In the genomic region with DNA sequence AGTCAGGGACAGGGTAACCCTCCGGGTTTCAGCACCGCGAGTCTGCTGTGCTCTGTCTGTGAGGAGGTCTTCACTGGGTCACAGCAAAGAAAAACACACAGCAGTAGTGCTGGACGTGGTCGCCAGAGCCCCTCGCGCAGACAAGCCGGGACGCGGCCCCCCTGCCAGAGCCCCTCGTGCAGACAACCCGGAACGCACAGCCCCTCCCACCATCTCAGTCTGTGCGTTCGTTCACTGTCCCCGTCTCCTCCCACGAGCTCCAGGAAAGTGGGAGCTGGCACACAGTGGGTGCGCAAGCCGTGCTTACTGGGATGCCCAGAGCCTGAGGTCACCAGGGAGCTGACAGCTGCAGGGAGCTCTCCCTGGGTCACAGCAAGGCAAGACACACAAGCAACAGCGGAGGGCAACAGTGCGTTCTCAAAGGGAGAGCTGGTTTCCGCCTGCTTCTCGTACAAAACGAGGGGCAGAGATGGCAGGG, we compare ENCODE assay signal across 9 cellular contexts. TPM values are rescaled to one million over a fixed set of nuclear protein-coding genes. Genes with fewer than 3 reads are reported as not detected.
DNase-seq lines count a peak whose midpoint lies in the region; ATAC-seq, FAIRE-seq and TF ChIP-seq lines count a peak whose summit lies in the region.
"Had no signal": no experiment of that assay in that cellular context is flagged by ENCODE, and none has a peak within 500 bp of the region (broad histone marks: within the 10 kb centered on the region; RNA-seq: fewer than 3 reads in every experiment).

No MANE protein-coding gene starts in this region.

- FAIRE-seq in endothelial cell of umbilical vein (lab: Jason Lieb, UNC): no peak

- no peaks in the 10 kb centered on the region for H3K9me1 ChIP-seq in endothelial cell of umbilical vein (replicated peaks; ENCODE audit: control insufficient read depth, extremely low read depth, insufficient read depth, low read length)

- H3K27me3 Mint-ChIP-seq in neural crest cell (ENCODE audit: low read depth): peaks cover 64% of the 10 kb centered on the region
- H3K27me3 Mint-ChIP-seq in activated naive CD4-positive, alpha-beta T cell treated with anti-CD3 and anti-CD28 coated beads, Interleukin-2, amount 10 ng/mL, durations not matched to agents 7 days and 5 days: peaks cover 66% of the 10 kb centered on the region

- no peaks in the 10 kb centered on the region for H3K36me3 Mint-ChIP-seq in neural crest cell (ENCODE audit: low read depth)
- no peaks in the 10 kb centered on the region for H3K36me3 Mint-ChIP-seq in activated naive CD4-positive, alpha-beta T cell treated with anti-CD3 and anti-CD28 coated beads, Interleukin-2, amount 10 ng/mL, durations not matched to agents 7 days and 5 days

- intact Hi-C loops in endothelial cell of umbilical vein (cut with micrococcal nuclease): loop anchor here (10.0 kb wide), 2 partner anchors 50 to 210 kb away; a partner anchor contains a TSS

- DNase-seq in AG10803 (ENCODE audit: low read depth) (peak; percentile 22), endothelial cell of umbilical vein (ENCODE audit: low read depth, low spot score) (no peak), neural crest cell (ENCODE audit: low read depth, low spot score) (no peak)
- no peak for DNase-seq in activated naive CD4-positive, alpha-beta T cell treated with anti-CD3 and anti-CD28 coated beads, Interleukin-2, amount 10 ng/mL, durations not matched to agents 7 days and 5 days
- DNase-seq in stimulated activated CD8-positive, alpha-beta memory T cell treated with anti-CD3 and anti-CD28 coated beads, Interleukin-4, amount 100 ng/mL, for 48 hours: no peak
- DNase-seq: esophagus squamous epithelium had no signal

- no peaks in the 10 kb centered on the region for H3K79me2 ChIP-seq in endothelial cell of umbilical vein (ENCODE audit: control insufficient read depth, insufficient read depth, low read length)

- WGBS in HUES64: 49% methylated on average over 24 of the region's 24 CpGs

- H3K9me3 Mint-ChIP-seq in neural crest cell: no peaks in the 10 kb centered on the region
- H3K9me3 Mint-ChIP-seq in activated naive CD4-positive, alpha-beta T cell treated with anti-CD3 and anti-CD28 coated beads, Interleukin-2, amount 10 ng/mL, durations not matched to agents 7 days and 5 days: no peaks in the 10 kb centered on the region

- no peaks in the 10 kb centered on the region for H4K20me1 ChIP-seq in endothelial cell of umbilical vein (replicated peaks; ENCODE audit: control insufficient read depth, extremely low read depth, insufficient read depth, low read length)

- ATAC-seq in GM18517 (IDR thresholded peaks at IDR 0.05; ENCODE audit: unreplicated experiment): no peak
- ATAC-seq in HG02885 (IDR thresholded peaks at IDR 0.05; ENCODE audit: poor library complexity, unreplicated experiment): no peak

- H3K4me1 ChIP-seq in HUES64 (ENCODE audit: insufficient read depth, low read length): peaks cover 18% of the 10 kb centered on the region
- H3K4me1 ChIP-seq in endothelial cell of umbilical vein (ENCODE audit: control insufficient read depth, extremely low read depth, insufficient read depth, low read length): peaks cover 11% of the 10 kb centered on the region

- no peak overlapping the region for H3K27ac Mint-ChIP-seq in neural crest cell (ENCODE audit: unreplicated experiment)
- no peak overlapping the region for H3K27ac Mint-ChIP-seq in activated naive CD4-positive, alpha-beta T cell treated with anti-CD3 and anti-CD28 coated beads, Interleukin-2, amount 10 ng/mL, durations not matched to agents 7 days and 5 days

- H3K9me3 ChIP-seq in HUES64 (ENCODE audit: insufficient read depth, low read depth, low read length): no peaks in the 10 kb centered on the region
- H3K9me3 ChIP-seq in endothelial cell of umbilical vein (replicated peaks; ENCODE audit: control insufficient read depth, insufficient read depth, low read length): no peaks in the 10 kb centered on the region
- H3K9me3 ChIP-seq: esophagus squamous epithelium had no signal

- H3K27me3 ChIP-seq in HUES64 (ENCODE audit: insufficient read depth, low read length) (peaks cover 14% of the 10 kb centered on the region), endothelial cell of umbilical vein (ENCODE audit: control insufficient read depth in 2 of 2, insufficient read depth in 2 of 2, low read length in 2 of 2) (peaks cover 16 to 28% of the 10 kb centered on the region in 2 experiments)

- H3K4me1 Mint-ChIP-seq in neural crest cell: peaks cover 18% of the 10 kb centered on the region
- peaks cover 5% of the 10 kb centered on the region for H3K4me1 Mint-ChIP-seq in activated naive CD4-positive, alpha-beta T cell treated with anti-CD3 and anti-CD28 coated beads, Interleukin-2, amount 10 ng/mL, durations not matched to agents 7 days and 5 days

- H3K9ac ChIP-seq in HUES64 (ENCODE audit: low read depth, low read length): no peak overlapping the region
- H3K9ac ChIP-seq in endothelial cell of umbilical vein (replicated peaks; ENCODE audit: extremely low read depth, insufficient read depth, low read length): no peak overlapping the region

- POLR2A ChIA-PET in endothelial cell of umbilical vein (lab: Charles Lee): no interaction called here

- CTCF ChIA-PET in endothelial cell of umbilical vein (lab: Charles Lee): interaction anchor here (1.0 to 3.5 kb wide), 3 partner anchors 11 to 212 kb away, joined by 3 to 29 read pairs (median 4); no protein-coding TSS in a partner anchor
- CTCF ChIA-PET in activated naive CD4-positive, alpha-beta T cell treated with anti-CD3 and anti-CD28 coated beads, Interleukin-2, amount 10 ng/mL, durations not matched to agents 7 days and 5 days (lab: Charles Lee): interaction anchor here (1.4 to 2.0 kb wide), 2 partner anchors 215 to 216 kb away, joined by 3 to 6 read pairs; no protein-coding TSS in a partner anchor

- no peak overlapping the region for H3K27ac ChIP-seq in HUES64 (ENCODE audit: low read depth, low read length)
- H3K27ac ChIP-seq in endothelial cell of umbilical vein (ENCODE audit: insufficient read depth, low read depth, low read length): no peak overlapping the region

- H3K4me2 ChIP-seq in endothelial cell of umbilical vein (ENCODE audit: insufficient read depth, low read length): no peak overlapping the region

- TF ChIP-seq CTCF in AG10803 (conservative IDR thresholded peaks at IDR 0.05; ENCODE audit: low read length) (no peak), endothelial cell of umbilical vein (IDR thresholded peaks at IDR 0.05; ENCODE audit: extremely low read depth in 1 of 2, insufficient read depth in 1 of 2, low read depth in 1 of 2, low read length in 2 of 2) (no peak), neural crest cell (conservative IDR thresholded peaks at IDR 0.05) (no peak)

- H2AFZ ChIP-seq in endothelial cell of umbilical vein (ENCODE audit: low read depth, low read length): no peak overlapping the region

- BruUV-seq in endothelial cell of umbilical vein (replicated peaks; lab: Mats Ljungman, UMichigan): no TSS peak

- H3K36me3 ChIP-seq in HUES64 (ENCODE audit: insufficient read depth, low read length) (no peaks in the 10 kb centered on the region), endothelial cell of umbilical vein (ENCODE audit: control insufficient read depth in 2 of 2, extremely low read depth in 1 of 2, insufficient read depth in 2 of 2, low read length in 2 of 2) (no peaks in the 10 kb centered on the region)
- H3K36me3 ChIP-seq: esophagus squamous epithelium had no signal

- H3K4me3 ChIP-seq in AG10803 (ENCODE audit: low read length) (no peak overlapping the region), HUES64 (ENCODE audit: low read length) (peak overlapping the region; percentile 41), endothelial cell of umbilical vein (replicated peaks in 1 of 3; ENCODE audit: insufficient read depth in 1 of 3, low read depth in 1 of 3, low read length in 3 of 3) (no peak overlapping the region)

- H3K4me3 Mint-ChIP-seq in neural crest cell: peak overlapping the region; percentile 8
- H3K4me3 Mint-ChIP-seq in activated naive CD4-positive, alpha-beta T cell treated with anti-CD3 and anti-CD28 coated beads, Interleukin-2, amount 10 ng/mL, durations not matched to agents 7 days and 5 days: no peak overlapping the region

- no peak for TF ChIP-seq POLR2A in endothelial cell of umbilical vein (IDR thresholded peaks at IDR 0.05; ENCODE audit: low read depth, low read length)

- dilution Hi-C loops in endothelial cell of umbilical vein (cut with MboI; ENCODE audit: extremely low pct_ligation_motif_present, low sequenced_read_pairs): no loop called here

TF ChIP-seq in endothelial cell of umbilical vein, 7 proteins besides CTCF, POLR2A, EP300 and RAD21 (continues in another document):
- TF ChIP-seq EZH2 (IDR thresholded peaks at IDR 0.05; ENCODE audit: borderline replicate concordance, low read depth, low read length, severe bottlenecking): peak; percentile 80
- TF ChIP-seq POLR2AphosphoS5 (IDR thresholded peaks at IDR 0.05; ENCODE audit: insufficient read depth, low read depth, low read length): no peak
- TF ChIP-seq, protein P1, sequence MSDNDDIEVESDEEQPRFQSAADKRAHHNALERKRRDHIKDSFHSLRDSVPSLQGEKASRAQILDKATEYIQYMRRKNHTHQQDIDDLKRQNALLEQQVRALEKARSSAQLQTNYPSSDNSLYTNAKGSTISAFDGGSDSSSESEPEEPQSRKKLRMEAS (IDR thresholded peaks at IDR 0.05; ENCODE audit: insufficient read depth, insufficient read length): no peak

RNA-seq across cellular contexts. Expression of a gene that starts 3.2 kb away (rescaled TPM):
- 39.5 TPM for polyA plus RNA-seq in HUES64 (2013, experiment 1 of 2)
- polyA plus RNA-seq in HUES64 (2013, experiment 2 of 2): 28.5 TPM
- total RNA-seq in endothelial cell of umbilical vein (12.0 and 27.9 TPM in 2 replicates), neural crest cell (0.89 and 1.1 TPM in 2 replicates)
- 34.3 and 36.3 TPM in 2 replicates for polyA plus RNA-seq in endothelial cell of umbilical vein
- 14.9 and 16.5 TPM in 2 replicates for polyA plus RNA-seq in endothelial cell of umbilical vein (2011; cell fraction: cytosol; rRNA removed)
- 14.2 and 15.9 TPM in 2 replicates for polyA plus RNA-seq in endothelial cell of umbilical vein (2011; cell fraction: nucleus; rRNA removed)
- polyA plus RNA-seq in endothelial cell of umbilical vein (2012): 26.4 and 44.4 TPM in 2 replicates
- polyA minus RNA-seq in endothelial cell of umbilical vein: 21.9 and 26.1 TPM in 2 replicates
- 40.7 TPM for polyA minus RNA-seq in endothelial cell of umbilical vein (2011; cell fraction: cytosol; rRNA and poly(A)+ RNA removed)
- 2.3 and 5.0 TPM in 2 replicates for polyA minus RNA-seq in endothelial cell of umbilical vein (2011; cell fraction: nucleus; rRNA and poly(A)+ RNA removed)

RNA-seq across cellular contexts. Expression of a gene that starts 50.2 kb away (rescaled TPM):
- polyA plus RNA-seq in HUES64 (2013, experiment 1 of 2): 30.7 TPM
- 37.0 TPM for polyA plus RNA-seq in HUES64 (2013, experiment 2 of 2)
- 41.7 and 44.9 TPM in 2 replicates for total RNA-seq in endothelial cell of umbilical vein
- 20.3 and 26.8 TPM in 2 replicates for polyA plus RNA-seq in endothelial cell of umbilical vein
- 17.4 and 20.3 TPM in 2 replicates for polyA plus RNA-seq in endothelial cell of umbilical vein (2011; cell fraction: cytosol; rRNA removed)
- 54.6 and 69.8 TPM in 2 replicates for polyA plus RNA-seq in endothelial cell of umbilical vein (2011; cell fraction: nucleus; rRNA removed)
- polyA plus RNA-seq in endothelial cell of umbilical vein (2012): 44.8 and 55.7 TPM in 2 replicates
- polyA minus RNA-seq in endothelial cell of umbilical vein: 70.1 and 74.1 TPM in 2 replicates
- polyA minus RNA-seq in endothelial cell of umbilical vein (2011; cell fraction: cytosol; rRNA and poly(A)+ RNA removed): 7.3 TPM
- 35.1 and 41.4 TPM in 2 replicates for polyA minus RNA-seq in endothelial cell of umbilical vein (2011; cell fraction: nucleus; rRNA and poly(A)+ RNA removed)
- 43.8 and 45.8 TPM in 2 replicates for total RNA-seq in neural crest cell
